Comparison of ENCODE assay signal across 17 cellular contexts in genomic region chrX:136671006-136671610, GRCh38. TPM values are rescaled to one million over a fixed set of nuclear protein-coding genes. Genes with fewer than 3 reads are reported as not detected.
DNase-seq lines count a peak whose midpoint lies in the region; ATAC-seq lines count a peak whose summit lies in the region.
"Had no signal": no experiment of that assay in that cellular context is flagged by ENCODE, and none has a peak within 500 bp of the region (broad histone marks: within the 10 kb centered on the region; RNA-seq: fewer than 3 reads in every experiment).

No MANE protein-coding gene starts in this region.

- H3K9me3 Mint-ChIP-seq in CD4-positive, alpha-beta memory T cell: peaks cover 0 to 2% (median 0%) of the 10 kb centered on the region in 8 donors

- peaks cover 36 to 61% of the 10 kb centered on the region in 2 donors for H3K36me3 Mint-ChIP-seq in CD4-positive, alpha-beta memory T cell
- peaks cover 12% of the 10 kb centered on the region for H3K36me3 Mint-ChIP-seq in T-helper 17 cell (ENCODE audit: low read depth)

- peak; percentile 48 for ATAC-seq in GM18502 (IDR thresholded peaks at IDR 0.05; ENCODE audit: poor library complexity, unreplicated experiment)
- ATAC-seq in HG02642 (IDR thresholded peaks at IDR 0.05; ENCODE audit: poor library complexity, unreplicated experiment): peak; percentile 39
- ATAC-seq in T-helper 17 cell: no peak
- ATAC-seq in GM21423 (IDR thresholded peaks at IDR 0.05; ENCODE audit: unreplicated experiment): no peak
- no peak for ATAC-seq in GM19452 (IDR thresholded peaks at IDR 0.05; ENCODE audit: unreplicated experiment)
- ATAC-seq: activated CD8-positive, alpha-beta memory T cell treated with anti-CD3 and anti-CD28 coated beads, Interleukin-2, amount 10 ng/mL, durations not matched to agents 7 days and 5 days; gastroesophageal sphincter; lower lobe of right lung had no signal

- CTCF ChIA-PET in CD4-positive, alpha-beta memory T cell (lab: Charles Lee; ENCODE audit: partially characterized antibody): interaction anchor here (1.1 kb wide), 1 partner anchor 62 kb away, joined by 3 read pairs; no protein-coding TSS in a partner anchor

- H3K4me3 ChIP-seq in CD4-positive, alpha-beta memory T cell (ENCODE audit: low read length in 2 of 2): no peak overlapping the region
- H3K4me3 ChIP-seq: gastroesophageal sphincter, lower lobe of right lung, testis had no signal

- H3K27me3 Mint-ChIP-seq in CD4-positive, alpha-beta memory T cell: no peaks in the 10 kb centered on the region
- H3K27me3 Mint-ChIP-seq in T-helper 17 cell: no peaks in the 10 kb centered on the region
- H3K27me3 Mint-ChIP-seq: activated CD8-positive, alpha-beta memory T cell treated with anti-CD3 and anti-CD28 coated beads, Interleukin-2, amount 10 ng/mL, durations not matched to agents 7 days and 5 days; B cell had no signal

- H3K4me1 ChIP-seq in CD4-positive, alpha-beta memory T cell (ENCODE audit: insufficient read depth, low read length): peaks cover 95% of the 10 kb centered on the region
- H3K4me1 ChIP-seq: gastroesophageal sphincter, lower lobe of right lung, testis had no signal

- intact Hi-C loops in CD4-positive, alpha-beta memory T cell (cut with micrococcal nuclease): no loop called here

- no peak for DNase-seq in CD4-positive, alpha-beta memory T cell
- DNase-seq in T-helper 17 cell (no peak), mucosa of gallbladder (ENCODE audit: low spot score) (no peak), C1 segment of cervical spinal cord (lab: John Stamatoyannopoulos, UW) (no peak)
- DNase-seq: activated CD8-positive, alpha-beta memory T cell treated with anti-CD3 and anti-CD28 coated beads, Interleukin-2, amount 10 ng/mL, durations not matched to agents 7 days and 5 days; lower lobe of right lung; NCI-H1092 treated with DMSO at 0.1 percent for 48 hours; NK-92 treated with Interleukin-12 subunit alpha and Interleukin-12 subunit beta, amount 100 ng/mL, for 24 hours; SHP77; testis had no signal

- H3K27ac ChIP-seq in CD4-positive, alpha-beta memory T cell (ENCODE audit: low read depth, low read length): peak overlapping the region; percentile 21
- H3K27ac ChIP-seq: gastroesophageal sphincter, lower lobe of right lung, testis had no signal

- no peaks in the 10 kb centered on the region for H3K27me3 ChIP-seq in CD4-positive, alpha-beta memory T cell (ENCODE audit: insufficient read depth, low read length)
- H3K27me3 ChIP-seq: gastroesophageal sphincter, testis had no signal

- peak overlapping the region in 4 of 8 donors; percentile 18 to 91 (median 44) for H3K4me3 Mint-ChIP-seq in CD4-positive, alpha-beta memory T cell
- peak overlapping the region; percentile 39 for H3K4me3 Mint-ChIP-seq in T-helper 17 cell
- H3K4me3 Mint-ChIP-seq: activated CD8-positive, alpha-beta memory T cell treated with anti-CD3 and anti-CD28 coated beads, Interleukin-2, amount 10 ng/mL, durations not matched to agents 7 days and 5 days; B cell; nephron had no signal

- POLR2A ChIA-PET in CD4-positive, alpha-beta memory T cell (lab: Charles Lee; ENCODE audit: partially characterized antibody): interaction anchor here (0.7 to 14.8 kb wide), 3 partner anchors 11 to 24 kb away, joined by 3 to 163 read pairs (median 4); no protein-coding TSS in a partner anchor

- no peaks in the 10 kb centered on the region for H3K9me3 ChIP-seq in CD4-positive, alpha-beta memory T cell (ENCODE audit: control insufficient read depth in 1 of 2, low read length in 2 of 2)
- no peaks in the 10 kb centered on the region for H3K9me3 ChIP-seq in T-helper 17 cell (ENCODE audit: control insufficient read depth, low read length, poor library complexity, severe bottlenecking)
- H3K9me3 ChIP-seq: gastroesophageal sphincter, lower lobe of right lung, testis had no signal

- peaks cover 66 to 99% (median 83%) of the 10 kb centered on the region in 4 donors for H3K4me1 Mint-ChIP-seq in CD4-positive, alpha-beta memory T cell
- peaks cover 65% of the 10 kb centered on the region for H3K4me1 Mint-ChIP-seq in T-helper 17 cell
- H3K4me1 Mint-ChIP-seq: nephron had no signal

- H3K27ac Mint-ChIP-seq in CD4-positive, alpha-beta memory T cell: peak overlapping the region; percentile 3 to 99 (median 89)
- H3K27ac Mint-ChIP-seq in T-helper 17 cell: peak overlapping the region; percentile 97
- H3K27ac Mint-ChIP-seq: activated CD8-positive, alpha-beta memory T cell treated with anti-CD3 and anti-CD28 coated beads, Interleukin-2, amount 10 ng/mL, durations not matched to agents 7 days and 5 days; B cell; nephron had no signal

- H3K36me3 ChIP-seq in CD4-positive, alpha-beta memory T cell (ENCODE audit: insufficient read depth, low read length): peaks cover 10% of the 10 kb centered on the region

RNA-seq across cellular contexts. Expression of gene CD40LG, which starts 23.1 kb away (rescaled TPM):
- total RNA-seq in CD4-positive, alpha-beta memory T cell: 10 to 100 TPM; 68.4 to 75.0 TPM
- 100 to 1,000 TPM; 109 to 137 TPM for polyA plus RNA-seq in CD4-positive, alpha-beta memory T cell
- 10 to 100 TPM; 34.8 to 60.7 TPM for total RNA-seq in T-helper 17 cell
- 2.1 TPM for total RNA-seq in mucosa of gallbladder
- total RNA-seq: testis had no signal

Comparison
In these comparisons a context has a peak if more than half of its experiments do, and no peak if none do; other contexts are left out.
1. ATAC-seq: peak in GM18502 (single experiment) and HG02642 (single experiment); none in T-helper 17 cell (single experiment), GM21423 (single experiment) and GM19452 (single experiment).
2. RNA of gene CD40LG, which starts 23.1 kb away (total RNA-seq): 68.4 to 75.0 TPM in CD4-positive, alpha-beta memory T cell and 34.8 to 60.7 TPM in T-helper 17 cell; 2.1 TPM in mucosa of gallbladder (single experiment); every median in the first group is over 10 times any median in the second.